In genomic region chr13:30845297-30846214, GRCh38 we compare ENCODE assay signal across 12 cellular contexts.
DNase-seq lines count a peak whose midpoint lies in the region; ATAC-seq, FAIRE-seq and TF ChIP-seq lines count a peak whose summit lies in the region.
"Had no signal": no experiment of that assay in that cellular context is flagged by ENCODE, and none has a peak within 500 bp of the region (broad histone marks: within the 10 kb centered on the region; RNA-seq: fewer than 3 reads in every experiment).

No MANE protein-coding gene starts in this region.

- TF ChIP-seq POLR2A in GM12891 (IDR thresholded peaks at IDR 0.05; ENCODE audit: low read depth, low read length) (no peak), GM18505 (IDR thresholded peaks at IDR 0.05; ENCODE audit: borderline replicate concordance, extremely low read depth, insufficient read depth, insufficient read length) (no peak)

- peak overlapping the region; percentile 8 for H3K27ac Mint-ChIP-seq in neural progenitor cell
- H3K27ac Mint-ChIP-seq: activated T-cell treated with anti-CD3 and anti-CD28 coated beads, Interleukin-2, amount 50 U/mL, for 72 hours had no signal

- DNase-seq in GM12891 (ENCODE audit: insufficient read length, low spot score) (no peak), neural progenitor cell (ENCODE audit: low spot score) (no peak), NCI-H1417 (lab: John Stamatoyannopoulos, UW) (no peak)
- DNase-seq: activated T-cell treated with anti-CD3 and anti-CD28 coated beads, Interleukin-2, amount 50 U/mL, for 72 hours; glutamatergic neuron; NCI-H1436 treated with DMSO at 0.1 percent for 48 hours; testis had no signal

- H3K4me3 Mint-ChIP-seq in neural progenitor cell, result no peak overlapping the region
- H3K4me3 Mint-ChIP-seq: activated T-cell treated with anti-CD3 and anti-CD28 coated beads, Interleukin-2, amount 50 U/mL, for 72 hours had no signal

- H3K36me3 ChIP-seq in neural progenitor cell, result no peaks in the 10 kb centered on the region

- H4K20me1 ChIP-seq in neural progenitor cell (ENCODE audit: low read depth), result no peaks in the 10 kb centered on the region

- ATAC-seq in HG03571 (IDR thresholded peaks at IDR 0.05; ENCODE audit: unreplicated experiment) (peak; percentile 41), GM18505 (IDR thresholded peaks at IDR 0.05; ENCODE audit: unreplicated experiment) (no peak), HG03159 (IDR thresholded peaks at IDR 0.05; ENCODE audit: unreplicated experiment) (no peak)
- ATAC-seq: activated T-cell treated with anti-CD3 and anti-CD28 coated beads, Interleukin-2, amount 50 U/mL, for 72 hours had no signal

- no peaks in the 10 kb centered on the region for H3K4me1 ChIP-seq in neural progenitor cell
- H3K4me1 ChIP-seq: testis had no signal

- no peak overlapping the region for H3K4me3 ChIP-seq in neural progenitor cell
- H3K4me3 ChIP-seq: SK-N-MC, testis had no signal

- H3K27me3 Mint-ChIP-seq in neural progenitor cell (ENCODE audit: insufficient read depth, low read depth), result peaks cover 6% of the 10 kb centered on the region

- no peak overlapping the region for H3K4me2 ChIP-seq in neural progenitor cell

- H3K9me3 Mint-ChIP-seq in neural progenitor cell, result peaks cover 4% of the 10 kb centered on the region
- H3K9me3 Mint-ChIP-seq: activated T-cell treated with anti-CD3 and anti-CD28 coated beads, Interleukin-2, amount 50 U/mL, for 72 hours had no signal

- H3K79me2 ChIP-seq in neural progenitor cell (ENCODE audit: low read depth), result no peaks in the 10 kb centered on the region

- H3K27me3 ChIP-seq in neural progenitor cell, result no peaks in the 10 kb centered on the region
- H3K27me3 ChIP-seq: testis had no signal

- no peaks in the 10 kb centered on the region for H3K4me1 Mint-ChIP-seq in neural progenitor cell

- FAIRE-seq in GM12891 (lab: Jason Lieb, UNC) (no peak), TTC549 (lab: Jason Lieb, UNC) (peak; percentile 63)

- H2AFZ ChIP-seq in neural progenitor cell (replicated peaks), result no peak overlapping the region

- H3K36me3 Mint-ChIP-seq in neural progenitor cell, result peaks cover 4% of the 10 kb centered on the region

- TF ChIP-seq CTCF in neural progenitor cell (IDR thresholded peaks at IDR 0.05), result no peak

- no peaks in the 10 kb centered on the region for H3K9me3 ChIP-seq in neural progenitor cell (ENCODE audit: low read depth)
- H3K9me3 ChIP-seq: testis had no signal

- H3F3A ChIP-seq in neural progenitor cell (ENCODE audit: low read depth), result peaks cover 23% of the 10 kb centered on the region

- no peak overlapping the region for H3K27ac ChIP-seq in neural progenitor cell
- H3K27ac ChIP-seq: SK-N-MC, testis had no signal

- no peak overlapping the region for H3K9ac ChIP-seq in neural progenitor cell

TF ChIP-seq in GM12891, 5 proteins besides CTCF, POLR2A, EP300 and RAD21:
- TF ChIP-seq PAX5 (IDR thresholded peaks at IDR 0.05; ENCODE audit: insufficient read depth, low read length, severe bottlenecking), result no peak
- TF ChIP-seq SPI1 (IDR thresholded peaks at IDR 0.05; ENCODE audit: low read depth, low read length), result peak; percentile 96
